Comparison of ENCODE assay signal across 7 cellular contexts in the genomic region with DNA sequence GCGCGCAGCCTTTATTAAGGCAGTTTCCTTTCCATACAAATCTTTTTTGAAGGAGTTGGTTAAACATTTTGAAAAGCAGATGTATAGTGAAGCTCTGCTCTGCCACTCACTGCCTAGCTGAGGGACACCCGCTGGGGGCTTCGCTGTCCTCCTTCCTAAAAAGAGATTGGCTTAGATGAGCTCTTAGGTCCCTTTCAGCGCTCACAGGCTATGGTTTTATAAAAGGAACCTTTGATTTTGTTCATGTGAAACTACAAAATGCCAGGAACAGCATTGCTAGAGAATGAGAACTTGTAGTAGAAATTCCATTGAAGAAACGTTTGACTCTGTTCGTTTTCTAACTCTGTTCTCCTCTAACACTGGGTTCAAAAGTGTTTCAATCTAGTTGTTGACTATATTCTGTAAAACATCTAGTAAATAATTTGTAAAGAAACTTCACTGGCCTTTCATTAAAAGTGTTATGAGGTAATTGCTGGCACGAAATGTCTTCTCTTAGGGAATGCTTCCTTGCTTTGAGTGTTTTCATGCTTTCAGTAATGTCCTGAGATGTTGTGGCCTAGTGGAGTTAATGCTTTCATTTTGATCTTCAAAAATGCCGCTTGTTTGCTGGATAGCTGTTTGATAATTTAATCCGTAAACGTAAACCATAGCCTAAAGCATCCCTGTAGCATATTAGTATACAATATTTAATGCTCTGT. TPM values are rescaled to one million over a fixed set of nuclear protein-coding genes. Genes with fewer than 3 reads are reported as not detected.
DNase-seq lines count a peak whose midpoint lies in the region; ATAC-seq and TF ChIP-seq lines count a peak whose summit lies in the region.

No MANE protein-coding gene starts in this region.

- H3K79me2 ChIP-seq in H9 (ENCODE audit: insufficient read depth, low read length) (peaks cover 25% of the 10 kb centered on the region), SU-DHL-6 (ENCODE audit: insufficient read depth, low read length) (peaks cover 60% of the 10 kb centered on the region)

- peaks cover 14% of the 10 kb centered on the region for H3K23me2 ChIP-seq in H9 (ENCODE audit: insufficient read length, low read depth, low read length, poor library complexity, severe bottlenecking)

- no peak for TF ChIP-seq CTCF in H9 (conservative IDR thresholded peaks at IDR 0.05)
- TF ChIP-seq CTCF in SU-DHL-6 (IDR thresholded peaks at IDR 0.05; ENCODE audit: insufficient read depth, low read length, poor library complexity, severe bottlenecking) = no peak
- no peak for TF ChIP-seq CTCF in fibroblast of mammary gland (conservative IDR thresholded peaks at IDR 0.05; ENCODE audit: control insufficient read depth, insufficient read depth, low read depth, low read length)
- no peak for TF ChIP-seq CTCF in psoas muscle (IDR thresholded peaks at IDR 0.05)

- H3K27ac ChIP-seq in H9 (ENCODE audit: insufficient read length, low read depth, low read length) (no peak overlapping the region), SU-DHL-6 (ENCODE audit: low read depth, low read length) (peak overlapping the region; percentile 92), psoas muscle (peak overlapping the region; percentile 99)

- H3K36me3 Mint-ChIP-seq in H9 (ENCODE audit: insufficient read depth in 1 of 3, low read depth in 3 of 3) = peaks cover 0 to 5% (median 2%) of the 10 kb centered on the region in 3 experiments; a peak in 5 of 7 replicates

- no peak overlapping the region for H2AFZ ChIP-seq in H9 (ENCODE audit: low read length)
- no peak overlapping the region for H2AFZ ChIP-seq in SU-DHL-6 (ENCODE audit: low read depth, low read length, severe bottlenecking)

- ATAC-seq in psoas muscle = no peak
- ATAC-seq in HG02981 (IDR thresholded peaks at IDR 0.05; ENCODE audit: unreplicated experiment) = no peak
- ATAC-seq in GM21825 (IDR thresholded peaks at IDR 0.05; ENCODE audit: unreplicated experiment) = no peak

- no peaks in the 10 kb centered on the region for H3K9me2 ChIP-seq in SU-DHL-6 (replicated peaks; ENCODE audit: insufficient read depth, low read length)

- peaks cover 24% of the 10 kb centered on the region for H3K27me3 Mint-ChIP-seq in H9 (ENCODE audit: low read depth)

- peaks cover 4% of the 10 kb centered on the region for H3K79me1 ChIP-seq in H9 (ENCODE audit: insufficient read depth, low read depth, low read length, poor library complexity, severe bottlenecking)

- no peak overlapping the region for H3K23ac ChIP-seq in H9 (ENCODE audit: insufficient read length, low read depth, low read length)

- peak overlapping the region; percentile 94 for H3K4me2 ChIP-seq in H9 (ENCODE audit: insufficient read depth, insufficient read length, low read length)
- H3K4me2 ChIP-seq in SU-DHL-6 (ENCODE audit: low read depth, low read length, poor library complexity, severe bottlenecking) = peak overlapping the region; percentile 95

- no peak overlapping the region for H3K27ac Mint-ChIP-seq in H9

- no peak overlapping the region for H3K4ac ChIP-seq in H9 (ENCODE audit: low read depth, low read length)

- H2BK120ac ChIP-seq in H9 (ENCODE audit: low read depth, low read length, poor library complexity, severe bottlenecking) = no peak overlapping the region

- no peak overlapping the region for H3T11ph ChIP-seq in H9 (ENCODE audit: low read length)

- no peak overlapping the region for H3K14ac ChIP-seq in H9 (ENCODE audit: insufficient read depth, low read length)

- H2BK20ac ChIP-seq in H9 (ENCODE audit: low read depth, low read length, poor library complexity, severe bottlenecking) = no peak overlapping the region

- H4K8ac ChIP-seq in H9 (replicated peaks; ENCODE audit: insufficient read length, low read depth, low read length) = no peak overlapping the region

- no peak overlapping the region for H4K91ac ChIP-seq in H9 (ENCODE audit: insufficient read length, low read depth, low read length)

- WGBS in H9 (ENCODE audit: extremely low coverage, insufficient read length, low lambda C conversion rate) = no CpG with 5 or more reads among the region's 11 CpGs
- 7 to 8% (median 7%) methylated on average over 11 of the region's 11 CpGs for WGBS in psoas muscle, 3 donors

- peak overlapping the region; percentile 83 for H3K4me3 ChIP-seq in SU-DHL-6 (ENCODE audit: insufficient read depth, low read length, poor library complexity, severe bottlenecking)
- H3K4me3 ChIP-seq in fibroblast of mammary gland (ENCODE audit: control insufficient read depth, low read depth, low read length) = peak overlapping the region; percentile 97
- peak overlapping the region; percentile 98 for H3K4me3 ChIP-seq in psoas muscle

- peaks cover 22 to 28% of the 10 kb centered on the region in 2 experiments for H3K4me1 Mint-ChIP-seq in H9

- H3K9me3 Mint-ChIP-seq in H9 = no peaks in the 10 kb centered on the region

- peaks cover 13% of the 10 kb centered on the region for H3F3A ChIP-seq in SU-DHL-6 (ENCODE audit: insufficient read depth)

- H3K18ac ChIP-seq in H9 (ENCODE audit: insufficient read length, low read depth, low read length) = no peak overlapping the region

- DNase-seq in H9 = no peak
- peak; percentile 38 for DNase-seq in fibroblast of mammary gland (ENCODE audit: low read depth)
- no peak for DNase-seq in psoas muscle
- DNase-seq in HuH-7 (ENCODE audit: low spot score) = no peak

- H3K9ac ChIP-seq in H9 (ENCODE audit: extremely low read depth, insufficient read length, low read length) = peak overlapping the region; percentile 85
- H3K9ac ChIP-seq in SU-DHL-6 (ENCODE audit: low read length) = peak overlapping the region; percentile 93

- no peak overlapping the region for H2BK15ac ChIP-seq in H9 (ENCODE audit: low read depth, low read length)

- H3K9me3 ChIP-seq in H9 (ENCODE audit: control insufficient read depth, low read depth, low read length) (no peaks in the 10 kb centered on the region), SU-DHL-6 (ENCODE audit: insufficient read depth, low read length) (no peaks in the 10 kb centered on the region), psoas muscle (no peaks in the 10 kb centered on the region)

- H3K36me3 ChIP-seq in SU-DHL-6 (ENCODE audit: low read length) (no peaks in the 10 kb centered on the region), psoas muscle (ENCODE audit: insufficient read depth in 1 of 2, low read depth in 1 of 2) (no peaks in the 10 kb centered on the region)

- peak overlapping the region; percentile 95 to 99 for H3K4me3 Mint-ChIP-seq in H9

- H4K20me1 ChIP-seq in H9 (ENCODE audit: control insufficient read depth, insufficient read depth, insufficient read length) (no peaks in the 10 kb centered on the region), SU-DHL-6 (ENCODE audit: low read depth, low read length) (peaks cover 4% of the 10 kb centered on the region; the same call in 1 of the 2 replicates)

- no peak overlapping the region for H2AK5ac ChIP-seq in H9 (ENCODE audit: insufficient read length, low read length)

- H2BK5ac ChIP-seq in H9 (ENCODE audit: insufficient read length, low read length) = no peak overlapping the region

- H3K27me3 ChIP-seq in H9 (ENCODE audit: insufficient read depth, low read length) (no peaks in the 10 kb centered on the region; the same call in 1 of the 2 replicates), SU-DHL-6 (ENCODE audit: low read length) (no peaks in the 10 kb centered on the region), psoas muscle (ENCODE audit: insufficient read depth in 3 of 3, low read length in 2 of 3) (no peaks in the 10 kb centered on the region)

- H2BK12ac ChIP-seq in H9 (ENCODE audit: insufficient read length, low read depth, low read length) = no peak overlapping the region

- H3K4me1 ChIP-seq in H9 (ENCODE audit: insufficient read depth, low read length) (no peaks in the 10 kb centered on the region), psoas muscle (peaks cover 28% of the 10 kb centered on the region)

- no peak overlapping the region for H3K56ac ChIP-seq in H9 (ENCODE audit: insufficient read length, low read depth, low read length)

- intact Hi-C loops in psoas muscle (cut with DNase I) = no loop called here

- H4K5ac ChIP-seq in H9 (ENCODE audit: insufficient read length, low read depth, low read length) = no peak overlapping the region

RNA-seq across cellular contexts. Expression of a gene that starts 1.6 kb away (rescaled TPM):
- total RNA-seq in H9 (2021) (71.3 and 81.9 TPM in 2 replicates), psoas muscle (10 to 100 TPM; 56.0 to 75.9 (median 66.7) TPM)
- 10 to 100 TPM; 46.1 to 89.2 (median 53.5) TPM for polyA plus RNA-seq in psoas muscle

RNA-seq across cellular contexts. Expression of a gene that starts 52.7 kb away (rescaled TPM):
- total RNA-seq in H9 (2021) (337 and 356 TPM in 2 replicates), psoas muscle (100 to 1,000 TPM; 222 to 535 (median 414) TPM)
- polyA plus RNA-seq in psoas muscle = 100 to 1,000 TPM; 163 to 381 (median 354) TPM
